1 cellular context compared by ENCODE assay signal in the genomic region with DNA sequence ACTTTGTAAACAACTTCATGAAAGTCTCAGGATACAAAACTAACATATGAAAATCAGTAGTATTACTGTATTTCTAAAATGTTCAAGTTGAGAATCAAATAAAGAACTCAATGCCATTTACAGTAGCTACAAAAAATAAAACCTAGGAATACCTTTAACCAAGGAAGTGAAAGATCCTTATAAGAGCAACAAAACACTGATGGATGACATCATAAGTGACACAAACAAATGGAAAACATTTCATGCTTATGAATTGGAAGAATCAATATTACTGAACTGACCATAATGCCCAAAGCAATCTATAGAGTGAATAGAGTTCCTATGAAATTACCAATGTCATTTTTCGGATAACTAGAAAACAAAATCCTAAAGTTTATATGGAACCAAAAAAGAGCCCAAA.
TF ChIP-seq lines count a peak whose summit lies in the region.

No MANE protein-coding gene starts in this region.

TF ChIP-seq in HepG2, 621 proteins besides CTCF, POLR2A, EP300 and RAD21 (continued from another document):
- TF ChIP-seq, protein P1, sequence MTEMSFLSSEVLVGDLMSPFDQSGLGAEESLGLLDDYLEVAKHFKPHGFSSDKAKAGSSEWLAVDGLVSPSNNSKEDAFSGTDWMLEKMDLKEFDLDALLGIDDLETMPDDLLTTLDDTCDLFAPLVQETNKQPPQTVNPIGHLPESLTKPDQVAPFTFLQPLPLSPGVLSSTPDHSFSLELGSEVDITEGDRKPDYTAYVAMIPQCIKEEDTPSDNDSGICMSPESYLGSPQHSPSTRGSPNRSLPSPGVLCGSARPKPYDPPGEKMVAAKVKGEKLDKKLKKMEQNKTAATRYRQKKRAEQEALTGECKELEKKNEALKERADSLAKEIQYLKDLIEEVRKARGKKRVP (CRISPR knock-in tag; IDR thresholded peaks at IDR 0.05), result no peak
- peak; percentile 57 for TF ChIP-seq CREB1 (IDR thresholded peaks at IDR 0.05)
- no peak for TF ChIP-seq CREB1 (CRISPR knock-in tag; IDR thresholded peaks at IDR 0.05)
